In genomic region chr17:8630802-8631553, GRCh38 we compare ENCODE assay signal across 8 cellular contexts. TPM values are rescaled to one million over a fixed set of nuclear protein-coding genes. Genes with fewer than 3 reads are reported as not detected.
DNase-seq lines count a peak whose midpoint lies in the region; ATAC-seq and TF ChIP-seq lines count a peak whose summit lies in the region.

No MANE protein-coding gene starts in this region.

- no peaks in the 10 kb centered on the region for H3K36me3 ChIP-seq in CD8-positive, alpha-beta T cell (ENCODE audit: insufficient read depth, low read length)

- peaks cover 5% of the 10 kb centered on the region for H3K4me1 ChIP-seq in CD8-positive, alpha-beta T cell (ENCODE audit: insufficient read depth, low read length)

- peak; percentile 50 to 87 (median 80) for DNase-seq in CD8-positive, alpha-beta T cell
- DNase-seq in HT1080 (ENCODE audit: low read depth) (peak; percentile 99), NOMO-1 treated with dmso at 0.1 percent for 144 hours (lab: John Stamatoyannopoulos, UW; ENCODE audit: unreplicated experiment) (peak; percentile 94), activated T-cell treated with anti-CD3 and anti-CD28 coated beads for 1 hour (ENCODE audit: low read depth) (peak; percentile 70), epidermal melanocyte (ENCODE audit: insufficient read length, low spot score) (peak; percentile 99), midbrain (lab: John Stamatoyannopoulos, UW) (peak; percentile 99)
- DNase-seq in stimulated activated CD8-positive, alpha-beta memory T cell treated with anti-CD3 and anti-CD28 coated beads, Interleukin-15, amount 100 ng/mL, for 48 hours (ENCODE audit: low read depth in 2 of 2) = peak; percentile 90 to 91

- CTCF ChIA-PET in CD8-positive, alpha-beta T cell (lab: Charles Lee) = no interaction called here

- POLR2A ChIA-PET in CD8-positive, alpha-beta T cell (lab: Charles Lee) = interaction anchor here (0.6 kb wide), 1 partner anchor 8 kb away, joined by 4 read pairs; no protein-coding TSS in a partner anchor

- intact Hi-C loops in CD8-positive, alpha-beta T cell (cut with DNase I, micrococcal nuclease) = loop anchor here (2.0 to 10.0 kb wide), 5 partner anchors 114 to 236 kb away; partner anchors contain the start of genes NDEL1 (in 2 of the 2), CCDC42 (in 1 of the 2) and RNF222 (in 1 of the 2)

- peak; percentile 87 for ATAC-seq in CD8-positive, alpha-beta T cell
- ATAC-seq in GM21367 (IDR thresholded peaks at IDR 0.05; ENCODE audit: unreplicated experiment) = peak; percentile 94

- no peaks in the 10 kb centered on the region for H3K9me3 ChIP-seq in CD8-positive, alpha-beta T cell (ENCODE audit: low read length)

- peak overlapping the region; percentile 26 for H3K27ac ChIP-seq in CD8-positive, alpha-beta T cell (ENCODE audit: low read depth, low read length)

- peak overlapping the region; percentile 98 for H3K4me3 Mint-ChIP-seq in CD8-positive, alpha-beta T cell

- peaks cover 35% of the 10 kb centered on the region for H3K27me3 Mint-ChIP-seq in CD8-positive, alpha-beta T cell (ENCODE audit: low read depth)

- peak overlapping the region; percentile 89 for H3K4me3 ChIP-seq in CD8-positive, alpha-beta T cell (ENCODE audit: low read depth, low read length)

- peaks cover 4% of the 10 kb centered on the region for H3K36me3 Mint-ChIP-seq in CD8-positive, alpha-beta T cell

- H3K27me3 ChIP-seq in CD8-positive, alpha-beta T cell (ENCODE audit: insufficient read depth, low read length) = peaks cover 8% of the 10 kb centered on the region

- TF ChIP-seq CTCF in CD8-positive, alpha-beta T cell (IDR thresholded peaks at IDR 0.05) = no peak

- H3K4me1 Mint-ChIP-seq in CD8-positive, alpha-beta T cell (ENCODE audit: low read depth) = peaks cover 15% of the 10 kb centered on the region

- peak overlapping the region; percentile 72 for H3K27ac Mint-ChIP-seq in CD8-positive, alpha-beta T cell

- no peaks in the 10 kb centered on the region for H3K9me3 Mint-ChIP-seq in CD8-positive, alpha-beta T cell

RNA-seq across cellular contexts. Expression of gene MYH10, which starts 0.5 kb away (rescaled TPM):
- 1 to 10 TPM in 1 of 2 experiments, under 1 TPM in 1; 0.89 to 1.1 TPM for total RNA-seq in CD8-positive, alpha-beta T cell
- 29.2 and 35.8 TPM in 2 replicates for total RNA-seq in HT1080 (2014; rRNA removed; shearing (Covaris generic))
- polyA plus RNA-seq in HT1080 (2015; cell fraction: cytosol; rRNA removed) = 6.6 and 9.1 TPM in 2 replicates
- polyA plus RNA-seq in HT1080 (2015; cell fraction: nucleus; rRNA removed) = 32.3 and 33.0 TPM in 2 replicates

Comparison
In these comparisons a context has a peak if more than half of its experiments do, and no peak if none do; other contexts are left out.
1. Peak in every context shown above with its lines: DNase-seq, ATAC-seq, H3K4me3 ChIP-seq and H3K27ac ChIP-seq.
2. RNA of gene MYH10, which starts 0.5 kb away (total RNA-seq): 29.2 to 35.8 TPM in HT1080; 0.89 to 1.1 TPM in CD8-positive, alpha-beta T cell; every median in the first group is over 10 times any median in the second.